In genomic region chr2:156229724-156230362, GRCh38 we compare ENCODE assay signal across 27 cellular contexts.
DNase-seq lines count a peak whose midpoint lies in the region; ATAC-seq and TF ChIP-seq lines count a peak whose summit lies in the region.
"Had no signal": no experiment of that assay in that cellular context is flagged by ENCODE, and none has a peak within 500 bp of the region (broad histone marks: within the 10 kb centered on the region; RNA-seq: fewer than 3 reads in every experiment).

No MANE protein-coding gene starts in this region.

- no peaks in the 10 kb centered on the region for H3K27me3 Mint-ChIP-seq in H9 (ENCODE audit: low read depth)
- H3K27me3 Mint-ChIP-seq in progenitor cell of endocrine pancreas, result no peaks in the 10 kb centered on the region
- peaks cover 2% of the 10 kb centered on the region for H3K27me3 Mint-ChIP-seq in endothelial cell (ENCODE audit: unreplicated experiment)
- H3K27me3 Mint-ChIP-seq: activated CD8-positive, alpha-beta memory T cell treated with anti-CD3 and anti-CD28 coated beads, Interleukin-2, amount 10 ng/mL, durations not matched to agents 7 days and 5 days had no signal

- no peak overlapping the region for H2BK15ac ChIP-seq in H9 (ENCODE audit: low read depth, low read length)

- no peak overlapping the region for H3K9ac ChIP-seq in H9 (ENCODE audit: extremely low read depth, insufficient read length, low read length)
- H3K9ac ChIP-seq in SK-N-MC (ENCODE audit: insufficient read length), result no peak overlapping the region

- H3K79me2 ChIP-seq in H9 (ENCODE audit: insufficient read depth, low read length), result peaks cover 3% of the 10 kb centered on the region; the same call in 1 of the 2 replicates

- H3K4me3 Mint-ChIP-seq in H9, result no peak overlapping the region; a peak in 1 of 5 replicates
- H3K4me3 Mint-ChIP-seq in progenitor cell of endocrine pancreas (ENCODE audit: low read depth), result no peak overlapping the region
- no peak overlapping the region for H3K4me3 Mint-ChIP-seq in endothelial cell (ENCODE audit: unreplicated experiment)
- H3K4me3 Mint-ChIP-seq: activated CD8-positive, alpha-beta memory T cell treated with anti-CD3 and anti-CD28 coated beads, Interleukin-2, amount 10 ng/mL, durations not matched to agents 7 days and 5 days; activated naive CD8-positive, alpha-beta T cell treated with anti-CD3 and anti-CD28 coated beads, Interleukin-2, amount 50 U/mL, for 24 hours; brain; CD14-positive monocyte; T-helper 2 cell treated with Interferon-gamma antibody and Interleukin-4, amounts not matched to agents 5 μg/mL and 100 μg/mL, for 36 hours had no signal

- H2BK120ac ChIP-seq in H9 (ENCODE audit: low read depth, low read length, poor library complexity, severe bottlenecking), result no peak overlapping the region

- no peak overlapping the region for H3K56ac ChIP-seq in H9 (ENCODE audit: insufficient read length, low read depth, low read length)

- H4K5ac ChIP-seq in H9 (ENCODE audit: insufficient read length, low read depth, low read length), result no peak overlapping the region

- H2BK5ac ChIP-seq in H9 (ENCODE audit: insufficient read length, low read length), result no peak overlapping the region

- H3K4me2 ChIP-seq in H9 (ENCODE audit: insufficient read depth, insufficient read length, low read length), result no peak overlapping the region

- H3K9me3 ChIP-seq in H9 (ENCODE audit: control insufficient read depth, low read depth, low read length), result no peaks in the 10 kb centered on the region
- H3K9me3 ChIP-seq in SK-N-MC (ENCODE audit: low read depth, low read length), result no peaks in the 10 kb centered on the region
- H3K9me3 ChIP-seq: psoas muscle had no signal

- ATAC-seq in GM21825 (IDR thresholded peaks at IDR 0.05; ENCODE audit: unreplicated experiment), result no peak
- ATAC-seq: activated CD8-positive, alpha-beta memory T cell treated with anti-CD3 and anti-CD28 coated beads, Interleukin-2, amount 10 ng/mL, durations not matched to agents 7 days and 5 days; activated naive CD8-positive, alpha-beta T cell treated with anti-CD3 and anti-CD28 coated beads, Interleukin-2, amount 50 U/mL, for 24 hours; heart right ventricle; psoas muscle had no signal

- no peaks in the 10 kb centered on the region for H3K4me1 ChIP-seq in H9 (ENCODE audit: insufficient read depth, low read length)
- H3K4me1 ChIP-seq: heart right ventricle, psoas muscle, suprapubic skin had no signal

- no peak overlapping the region for H2BK20ac ChIP-seq in H9 (ENCODE audit: low read depth, low read length, poor library complexity, severe bottlenecking)

- H2AK5ac ChIP-seq in H9 (ENCODE audit: insufficient read length, low read length), result no peak overlapping the region

- no peak overlapping the region for H2BK12ac ChIP-seq in H9 (ENCODE audit: insufficient read length, low read depth, low read length)

- H3K27ac ChIP-seq in H9 (ENCODE audit: insufficient read length, low read depth, low read length) (no peak overlapping the region), SK-N-MC (peak overlapping the region; percentile 75; the same call in 1 of the 2 replicates), epithelial cell of prostate (no peak overlapping the region)
- H3K27ac ChIP-seq: heart right ventricle, psoas muscle, suprapubic skin, WERI-Rb-1 had no signal

- H3K27ac Mint-ChIP-seq in H9, result peak overlapping the region in 2 of 3 experiments; percentile 65 to 92; a peak in 3 of 7 replicates
- peak overlapping the region; percentile 29 for H3K27ac Mint-ChIP-seq in progenitor cell of endocrine pancreas
- no peak overlapping the region for H3K27ac Mint-ChIP-seq in endothelial cell (ENCODE audit: unreplicated experiment)
- H3K27ac Mint-ChIP-seq: activated CD8-positive, alpha-beta memory T cell treated with anti-CD3 and anti-CD28 coated beads, Interleukin-2, amount 10 ng/mL, durations not matched to agents 7 days and 5 days; activated naive CD8-positive, alpha-beta T cell treated with anti-CD3 and anti-CD28 coated beads, Interleukin-2, amount 50 U/mL, for 24 hours; brain; CD14-positive monocyte; T-helper 2 cell treated with Interferon-gamma antibody and Interleukin-4, amounts not matched to agents 5 μg/mL and 100 μg/mL, for 36 hours had no signal

- H3K14ac ChIP-seq in H9 (ENCODE audit: insufficient read depth, low read length), result no peak overlapping the region

- no peak for TF ChIP-seq CTCF in H9 (conservative IDR thresholded peaks at IDR 0.05)
- TF ChIP-seq CTCF in progenitor cell of endocrine pancreas (IDR thresholded peaks at IDR 0.05; ENCODE audit: unreplicated experiment), result no peak
- TF ChIP-seq CTCF in endothelial cell (IDR thresholded peaks at IDR 0.05; ENCODE audit: unreplicated experiment), result no peak

- WGBS in H9 (ENCODE audit: extremely low coverage, insufficient read length, low lambda C conversion rate), result no CpG with 5 or more reads among the region's 1 CpG

- DNase-seq in H9 (no peak), SK-N-MC (ENCODE audit: low read depth, low spot score) (peak; percentile 78), epithelial cell of prostate (ENCODE audit: low read depth, low spot score) (peak; percentile 22), progenitor cell of endocrine pancreas (ENCODE audit: low spot score, unreplicated experiment) (no peak), endothelial cell (ENCODE audit: low spot score) (no peak), NCI-H345 treated with DMSO at 0.1 percent for 48 hours (lab: John Stamatoyannopoulos, UW; ENCODE audit: unreplicated experiment) (no peak)
- DNase-seq: activated CD8-positive, alpha-beta memory T cell treated with anti-CD3 and anti-CD28 coated beads, Interleukin-2, amount 10 ng/mL, durations not matched to agents 7 days and 5 days; activated naive CD8-positive, alpha-beta T cell treated with anti-CD3 and anti-CD28 coated beads, Interleukin-2, amount 50 U/mL, for 24 hours; activated T-cell treated with anti-CD3 and anti-CD28 coated beads, Interleukin-2, amount 50 U/mL, for 48 hours; EL; GOT3; heart right ventricle; IMR-90; NCI-H1092 treated with DMSO at 0.1 percent for 48 hours; NCI-H187; NCI-H2227 treated with DMSO at 0.1 percent for 48 hours; NCI-H774; nucleus accumbens; psoas muscle; stimulated activated CD4-positive, alpha-beta T cell treated with anti-CD3 and anti-CD28 coated beads, Interleukin-15, amount 100 ng/mL, for 24 hours; stimulated activated naive CD4-positive, alpha-beta T cell; WERI-Rb-1 had no signal

- H3K4me1 Mint-ChIP-seq in H9, result peaks cover 25 to 28% of the 10 kb centered on the region in 2 experiments
- H3K4me1 Mint-ChIP-seq in progenitor cell of endocrine pancreas (ENCODE audit: low read depth), result peaks cover 1% of the 10 kb centered on the region
- H3K4me1 Mint-ChIP-seq in endothelial cell (ENCODE audit: unreplicated experiment), result peaks cover 8% of the 10 kb centered on the region
- H3K4me1 Mint-ChIP-seq: activated CD8-positive, alpha-beta memory T cell treated with anti-CD3 and anti-CD28 coated beads, Interleukin-2, amount 10 ng/mL, durations not matched to agents 7 days and 5 days; activated naive CD8-positive, alpha-beta T cell treated with anti-CD3 and anti-CD28 coated beads, Interleukin-2, amount 50 U/mL, for 24 hours; brain; CD14-positive monocyte had no signal

- no peaks in the 10 kb centered on the region for H3K36me3 ChIP-seq in SK-N-MC (ENCODE audit: insufficient read depth, low read length)
- H3K36me3 ChIP-seq: heart right ventricle, suprapubic skin, WERI-Rb-1 had no signal

- H3K18ac ChIP-seq in H9 (ENCODE audit: insufficient read length, low read depth, low read length), result no peak overlapping the region

- H3K36me3 Mint-ChIP-seq in H9 (ENCODE audit: insufficient read depth in 1 of 3, low read depth in 3 of 3), result peaks cover 3 to 12% (median 11%) of the 10 kb centered on the region in 3 experiments; a peak in 5 of 7 replicates
- peaks cover 42% of the 10 kb centered on the region for H3K36me3 Mint-ChIP-seq in progenitor cell of endocrine pancreas (ENCODE audit: insufficient read depth)
- peaks cover 4% of the 10 kb centered on the region for H3K36me3 Mint-ChIP-seq in endothelial cell (ENCODE audit: low read depth, unreplicated experiment)
- H3K36me3 Mint-ChIP-seq: activated CD8-positive, alpha-beta memory T cell treated with anti-CD3 and anti-CD28 coated beads, Interleukin-2, amount 10 ng/mL, durations not matched to agents 7 days and 5 days; CD14-positive monocyte had no signal

- no peak overlapping the region for H3K4ac ChIP-seq in H9 (ENCODE audit: low read depth, low read length)

- H3K23me2 ChIP-seq in H9 (ENCODE audit: insufficient read length, low read depth, low read length, poor library complexity, severe bottlenecking), result no peaks in the 10 kb centered on the region

- H4K91ac ChIP-seq in H9 (ENCODE audit: insufficient read length, low read depth, low read length), result no peak overlapping the region

- no peak overlapping the region for H2AFZ ChIP-seq in H9 (ENCODE audit: low read length)

- peaks cover 6 to 9% of the 10 kb centered on the region in 2 experiments for H3K9me3 Mint-ChIP-seq in H9
- peaks cover 49% of the 10 kb centered on the region for H3K9me3 Mint-ChIP-seq in progenitor cell of endocrine pancreas (ENCODE audit: low read depth)
- H3K9me3 Mint-ChIP-seq in endothelial cell (ENCODE audit: unreplicated experiment), result no peaks in the 10 kb centered on the region
- H3K9me3 Mint-ChIP-seq: T-helper 2 cell treated with Interferon-gamma antibody and Interleukin-4, amounts not matched to agents 5 μg/mL and 100 μg/mL, for 36 hours had no signal

- H3T11ph ChIP-seq in H9 (ENCODE audit: low read length), result no peak overlapping the region

- no peaks in the 10 kb centered on the region for H3K27me3 ChIP-seq in H9 (ENCODE audit: insufficient read depth, low read length)
- H3K27me3 ChIP-seq: heart right ventricle, suprapubic skin had no signal

- H3K4me3 ChIP-seq in SK-N-MC, result peak overlapping the region; percentile 47
- H3K4me3 ChIP-seq: heart right ventricle, psoas muscle, suprapubic skin had no signal

- H3K79me1 ChIP-seq in H9 (ENCODE audit: insufficient read depth, low read depth, low read length, poor library complexity, severe bottlenecking), result peaks cover 4% of the 10 kb centered on the region

- no peak overlapping the region for H4K8ac ChIP-seq in H9 (replicated peaks; ENCODE audit: insufficient read length, low read depth, low read length)

- no peak overlapping the region for H3K23ac ChIP-seq in H9 (ENCODE audit: insufficient read length, low read depth, low read length)

- no peaks in the 10 kb centered on the region for H4K20me1 ChIP-seq in H9 (ENCODE audit: control insufficient read depth, insufficient read depth, insufficient read length)

Comparison
In these comparisons a context has a peak if more than half of its experiments do, and no peak if none do; other contexts are left out.
1. DNase-seq: peak in SK-N-MC (single experiment) and epithelial cell of prostate (single experiment); none in H9 (single experiment), progenitor cell of endocrine pancreas (single experiment), endothelial cell (single experiment) and NCI-H345 treated with DMSO at 0.1 percent for 48 hours (single experiment).